Comparison of ENCODE assay signal across 8 cellular contexts in the genomic region with DNA sequence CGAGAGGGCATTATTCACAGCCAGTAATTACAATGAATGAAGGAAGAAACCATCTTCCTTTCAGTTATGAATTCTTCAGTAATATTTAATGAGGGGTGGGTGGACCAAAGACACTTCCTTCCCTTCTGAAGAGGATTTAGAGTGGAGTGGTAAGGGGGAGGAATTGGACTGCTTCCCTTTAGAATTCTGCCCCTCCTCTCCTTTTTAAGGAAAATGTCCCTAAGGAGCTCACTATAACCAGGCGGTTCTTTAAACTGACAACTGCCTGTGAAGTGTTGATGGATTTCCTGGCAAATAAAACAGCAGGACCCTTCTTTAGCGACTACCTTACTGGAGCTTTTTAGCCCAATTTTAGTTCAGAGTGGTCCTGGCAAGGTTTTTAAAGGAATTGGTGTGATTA.
A peak's percentile ranks its signal among the peaks of the same experiment; 100 is the strongest.
DNase-seq lines count a peak whose midpoint lies in the region; ATAC-seq and TF ChIP-seq lines count a peak whose summit lies in the region.

No MANE protein-coding gene starts in this region.

- H3K4me1 Mint-ChIP-seq in T-helper 2 cell treated with Interferon-gamma antibody and Interleukin-4, amounts not matched to agents 5 μg/mL and 100 μg/mL, for 36 hours (ENCODE audit: low read depth) = peaks cover 71% of the 10 kb centered on the region
- H3K4me1 Mint-ChIP-seq in glutamatergic neuron (ENCODE audit: low read depth, unreplicated experiment) = peaks cover 53% of the 10 kb centered on the region
- peaks cover 53% of the 10 kb centered on the region for H3K4me1 Mint-ChIP-seq in stimulated activated memory B cell treated with anti-CD40 and anti-IgM and Interleukin-4, amounts not matched to agents 10 μg/mL and 1 μg/mL and 100 μg/mL, for 72 hours

- CTCF ChIA-PET in RWPE1 (lab: Yijun Ruan, JAX) = interaction anchor here (2.1 kb wide), 1 partner anchor 16 kb away, joined by 8 read pairs; no protein-coding TSS in a partner anchor

- H3K27ac ChIP-seq in RWPE1 = peak overlapping the region; percentile 85

- H3K9me3 Mint-ChIP-seq in T-helper 2 cell treated with Interferon-gamma antibody and Interleukin-4, amounts not matched to agents 5 μg/mL and 100 μg/mL, for 36 hours = no peaks in the 10 kb centered on the region
- peaks cover 1% of the 10 kb centered on the region for H3K9me3 Mint-ChIP-seq in glutamatergic neuron (ENCODE audit: unreplicated experiment)
- H3K9me3 Mint-ChIP-seq in stimulated activated memory B cell treated with anti-CD40 and anti-IgM and Interleukin-4, amounts not matched to agents 10 μg/mL and 1 μg/mL and 100 μg/mL, for 72 hours = no peaks in the 10 kb centered on the region

- DNase-seq in T-helper 2 cell treated with Interferon-gamma antibody and Interleukin-4, amounts not matched to agents 5 μg/mL and 100 μg/mL, for 36 hours (ENCODE audit: low spot score) = no peak
- no peak for DNase-seq in T-helper 2 cell
- no peak for DNase-seq in RWPE1 (ENCODE audit: low spot score)
- DNase-seq in glutamatergic neuron = no peak
- no peak for DNase-seq in nucleus accumbens (lab: John Stamatoyannopoulos, UW)
- no peak for DNase-seq in amygdala (lab: John Stamatoyannopoulos, UW)

- H3K27me3 Mint-ChIP-seq in T-helper 2 cell treated with Interferon-gamma antibody and Interleukin-4, amounts not matched to agents 5 μg/mL and 100 μg/mL, for 36 hours (ENCODE audit: low read depth) = no peaks in the 10 kb centered on the region
- peaks cover 5% of the 10 kb centered on the region for H3K27me3 Mint-ChIP-seq in glutamatergic neuron (ENCODE audit: unreplicated experiment)
- H3K27me3 Mint-ChIP-seq in stimulated activated memory B cell treated with anti-CD40 and anti-IgM and Interleukin-4, amounts not matched to agents 10 μg/mL and 1 μg/mL and 100 μg/mL, for 72 hours = no peaks in the 10 kb centered on the region

- H3K27ac Mint-ChIP-seq in T-helper 2 cell treated with Interferon-gamma antibody and Interleukin-4, amounts not matched to agents 5 μg/mL and 100 μg/mL, for 36 hours = peak overlapping the region; percentile 97
- H3K27ac Mint-ChIP-seq in glutamatergic neuron (ENCODE audit: unreplicated experiment) = peak overlapping the region; percentile 97
- peak overlapping the region; percentile 70 for H3K27ac Mint-ChIP-seq in stimulated activated memory B cell treated with anti-CD40 and anti-IgM and Interleukin-4, amounts not matched to agents 10 μg/mL and 1 μg/mL and 100 μg/mL, for 72 hours

- H3K36me3 Mint-ChIP-seq in T-helper 2 cell treated with Interferon-gamma antibody and Interleukin-4, amounts not matched to agents 5 μg/mL and 100 μg/mL, for 36 hours (ENCODE audit: low read depth) = peaks cover 12% of the 10 kb centered on the region
- no peaks in the 10 kb centered on the region for H3K36me3 Mint-ChIP-seq in glutamatergic neuron (ENCODE audit: unreplicated experiment)
- no peaks in the 10 kb centered on the region for H3K36me3 Mint-ChIP-seq in stimulated activated memory B cell treated with anti-CD40 and anti-IgM and Interleukin-4, amounts not matched to agents 10 μg/mL and 1 μg/mL and 100 μg/mL, for 72 hours

- POLR2A ChIA-PET in RWPE1 (lab: Yijun Ruan, JAX; ENCODE audit: low non-redundant PET) = no interaction called here

- peak overlapping the region; percentile 95 for H3K4me3 Mint-ChIP-seq in T-helper 2 cell treated with Interferon-gamma antibody and Interleukin-4, amounts not matched to agents 5 μg/mL and 100 μg/mL, for 36 hours
- H3K4me3 Mint-ChIP-seq in glutamatergic neuron (ENCODE audit: unreplicated experiment) = peak overlapping the region; percentile 66
- peak overlapping the region; percentile 79 for H3K4me3 Mint-ChIP-seq in stimulated activated memory B cell treated with anti-CD40 and anti-IgM and Interleukin-4, amounts not matched to agents 10 μg/mL and 1 μg/mL and 100 μg/mL, for 72 hours

- TF ChIP-seq CTCF in RWPE1 (conservative IDR thresholded peaks at IDR 0.05; ENCODE audit: low read depth) (no peak), glutamatergic neuron (IDR thresholded peaks at IDR 0.05; ENCODE audit: partially characterized antibody, unreplicated experiment) (no peak)

- ATAC-seq in stimulated activated memory B cell treated with anti-CD40 and anti-IgM and Interleukin-4, amounts not matched to agents 10 μg/mL and 1 μg/mL and 100 μg/mL, for 72 hours = no peak
- no peak for ATAC-seq in GM18511 (IDR thresholded peaks at IDR 0.05; ENCODE audit: unreplicated experiment)
